22 cellular contexts compared by ENCODE assay signal in the genomic region with DNA sequence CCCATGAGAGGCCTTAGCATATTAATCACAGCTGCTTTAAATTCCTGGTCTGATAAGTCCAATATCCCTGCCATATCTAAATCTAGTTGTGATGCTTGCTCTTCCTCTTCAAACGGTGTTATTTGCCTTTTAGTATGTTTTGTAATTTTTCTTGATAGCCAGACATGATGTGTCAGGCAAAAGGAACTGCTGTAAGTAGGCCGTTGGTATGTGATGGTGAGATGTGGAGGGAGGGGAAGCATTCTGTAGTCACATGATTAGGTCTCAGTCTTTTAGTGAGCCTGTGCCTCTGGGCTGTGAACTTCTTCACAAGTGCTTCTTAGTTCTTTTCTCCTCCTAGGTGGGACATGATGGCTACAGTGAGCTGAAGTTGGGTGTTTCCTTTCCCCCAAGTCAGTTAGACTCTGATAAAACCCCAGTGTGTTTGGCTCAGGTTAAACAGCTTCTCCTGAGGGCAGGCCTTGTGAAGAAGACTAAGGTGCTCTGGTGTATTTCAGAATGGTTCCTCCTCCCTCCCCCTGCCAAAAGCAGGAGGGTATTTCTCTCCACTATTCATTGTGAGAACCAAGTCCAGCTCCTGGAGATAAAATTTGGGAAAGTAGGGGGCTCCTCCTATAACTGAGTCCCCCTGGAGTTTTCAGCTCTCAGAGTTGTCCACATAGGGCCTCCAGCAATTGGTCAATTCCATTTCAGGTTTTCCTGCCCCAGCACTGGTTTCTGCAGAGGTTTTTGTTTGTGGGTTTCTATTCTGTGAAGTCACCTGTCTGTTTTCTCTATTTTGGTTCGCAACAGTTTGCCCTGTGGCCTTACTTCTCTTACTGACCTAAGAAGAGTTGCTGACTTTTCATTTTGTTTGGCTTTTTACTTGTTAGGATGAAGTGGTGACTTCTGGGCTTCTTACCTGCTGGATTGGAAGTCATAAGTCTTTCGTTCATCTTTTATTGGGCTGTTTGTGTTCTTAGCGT.
DNase-seq lines count a peak whose midpoint lies in the region; ATAC-seq and TF ChIP-seq lines count a peak whose summit lies in the region.
"Had no signal": no experiment of that assay in that cellular context is flagged by ENCODE, and none has a peak within 500 bp of the region (broad histone marks: within the 10 kb centered on the region; RNA-seq: fewer than 3 reads in every experiment).

No MANE protein-coding gene starts in this region.

- peak overlapping the region; percentile 42 for H2AFZ ChIP-seq in neuronal stem cell (ENCODE audit: low read length)

- peaks cover 0 to 3% of the 10 kb centered on the region in 2 donors for H3K4me1 Mint-ChIP-seq in effector memory CD8-positive, alpha-beta T cell (ENCODE audit: low read depth in 2 of 2)
- H3K4me1 Mint-ChIP-seq: activated B cell treated with CpG ODN at 0.5 μM for 24 hours had no signal

- H4K8ac ChIP-seq in neuronal stem cell (ENCODE audit: low read depth, low read length) = no peak overlapping the region

- peaks cover 10 to 14% of the 10 kb centered on the region in 2 donors for H3K27me3 Mint-ChIP-seq in effector memory CD8-positive, alpha-beta T cell
- H3K27me3 Mint-ChIP-seq: stimulated activated naive CD8-positive, alpha-beta T cell treated with anti-CD3 and anti-CD28 coated beads, Interleukin-15, Interleukin-2, amounts not matched to agents 100 ng/mL and 50 ng/mL, for 24 hours had no signal

- H2BK5ac ChIP-seq in neuronal stem cell (ENCODE audit: low read length) = no peak overlapping the region

- H3K36me3 Mint-ChIP-seq in effector memory CD8-positive, alpha-beta T cell (ENCODE audit: insufficient read depth) = no peaks in the 10 kb centered on the region
- H3K36me3 Mint-ChIP-seq: activated CD8-positive, alpha-beta memory T cell treated with anti-CD3 and anti-CD28 coated beads, Interleukin-2, amount 10 ng/mL, durations not matched to agents 7 days and 5 days; CD8-positive, alpha-beta T cell; mesothelial cell of epicardium had no signal

- no peak overlapping the region for H3K27ac Mint-ChIP-seq in effector memory CD8-positive, alpha-beta T cell
- H3K27ac Mint-ChIP-seq: activated B cell treated with CpG ODN at 0.5 μM for 24 hours; activated CD8-positive, alpha-beta memory T cell treated with anti-CD3 and anti-CD28 coated beads, Interleukin-2, amount 10 ng/mL, durations not matched to agents 7 days and 5 days; activated T-helper 17 cell treated with anti-CD3 and anti-CD28 coated beads, Interleukin-2, amount 50 U/mL, for 72 hours; CD8-positive, alpha-beta T cell; mesothelial cell of epicardium; stimulated activated naive CD8-positive, alpha-beta T cell treated with anti-CD3 and anti-CD28 coated beads, Interleukin-15, Interleukin-2, amounts not matched to agents 100 ng/mL and 50 ng/mL, for 24 hours had no signal

- H3K4me3 ChIP-seq in GM12865 (ENCODE audit: low read depth, low read length) (no peak overlapping the region), fibroblast of the aortic adventitia (ENCODE audit: low read depth, low read length) (no peak overlapping the region), neuronal stem cell (ENCODE audit: low read length in 2 of 2) (no peak overlapping the region)
- H3K4me3 ChIP-seq: right lobe of liver, upper lobe of left lung had no signal

- H3K4me3 Mint-ChIP-seq in effector memory CD8-positive, alpha-beta T cell = no peak overlapping the region
- H3K4me3 Mint-ChIP-seq: activated B cell treated with CpG ODN at 0.5 μM for 24 hours; activated CD8-positive, alpha-beta memory T cell treated with anti-CD3 and anti-CD28 coated beads, Interleukin-2, amount 10 ng/mL, durations not matched to agents 7 days and 5 days; activated T-helper 17 cell treated with anti-CD3 and anti-CD28 coated beads, Interleukin-2, amount 50 U/mL, for 72 hours; CD8-positive, alpha-beta T cell; mesothelial cell of epicardium; stimulated activated naive CD8-positive, alpha-beta T cell treated with anti-CD3 and anti-CD28 coated beads, Interleukin-15, Interleukin-2, amounts not matched to agents 100 ng/mL and 50 ng/mL, for 24 hours had no signal

- H2BK12ac ChIP-seq in neuronal stem cell (ENCODE audit: low read length) = no peak overlapping the region

- WGBS in neuronal stem cell (ENCODE audit: extremely low coverage in 2 of 2, insufficient read length in 2 of 2, insufficient replicate concordance in 1 of 2), 2 donors = no CpG with 5 or more reads among the region's 5 CpGs

- ATAC-seq in effector memory CD8-positive, alpha-beta T cell (replicated peaks) = no peak
- ATAC-seq: activated CD8-positive, alpha-beta memory T cell treated with anti-CD3 and anti-CD28 coated beads, Interleukin-2, amount 10 ng/mL, durations not matched to agents 7 days and 5 days; activated T-helper 17 cell treated with anti-CD3 and anti-CD28 coated beads, Interleukin-2, amount 50 U/mL, for 72 hours; CD8-positive, alpha-beta T cell; right lobe of liver; Right ventricle myocardium inferior had no signal

- H3K23ac ChIP-seq in neuronal stem cell (ENCODE audit: low read depth, low read length, poor library complexity) = no peak overlapping the region

- DNase-seq in GM12865 (ENCODE audit: low read depth) (peak; percentile 41), NCI-H226 (peak; percentile 61), fibroblast of the aortic adventitia (ENCODE audit: low read depth) (peak; percentile 10), neuronal stem cell (ENCODE audit: low spot score) (no peak), midbrain (lab: John Stamatoyannopoulos, UW) (no peak)
- DNase-seq in effector memory CD8-positive, alpha-beta T cell = no peak
- DNase-seq in activated CD4-positive, CD25-positive, alpha-beta regulatory T cell (lab: John Stamatoyannopoulos, UW) = no peak
- DNase-seq: activated B cell treated with CpG ODN at 0.5 μM for 24 hours; activated CD8-positive, alpha-beta memory T cell treated with anti-CD3 and anti-CD28 coated beads, Interleukin-2, amount 10 ng/mL, durations not matched to agents 7 days and 5 days; amniotic stem cell; CD8-positive, alpha-beta T cell; DMS79 treated with DMSO at 0.1 percent for 48 hours; effector memory CD4-positive, alpha-beta T cell; HCEC 1CT; NCI-H1930; nucleus accumbens; right lobe of liver; upper lobe of left lung had no signal

- no peak overlapping the region for H2BK120ac ChIP-seq in neuronal stem cell (ENCODE audit: low read depth, low read length)

- H3K79me1 ChIP-seq in neuronal stem cell (ENCODE audit: low read depth, low read length) = no peaks in the 10 kb centered on the region

- TF ChIP-seq CTCF in GM12865 (IDR thresholded peaks at IDR 0.05; ENCODE audit: insufficient read depth, low read depth, low read length, missing control alignments) (no peak), fibroblast of the aortic adventitia (IDR thresholded peaks at IDR 0.05; ENCODE audit: insufficient read depth, low read length) (no peak)

- H3K4me2 ChIP-seq in neuronal stem cell (ENCODE audit: insufficient read depth, low read length, poor library complexity, severe bottlenecking) = no peak overlapping the region

- H3K36me3 ChIP-seq in neuronal stem cell (replicated peaks in 1 of 2; ENCODE audit: control insufficient read depth in 2 of 2, insufficient read depth in 2 of 2, low read length in 2 of 2) = no peaks in the 10 kb centered on the region
- H3K36me3 ChIP-seq: right lobe of liver, upper lobe of left lung had no signal

- no peak overlapping the region for H2BK15ac ChIP-seq in neuronal stem cell (ENCODE audit: low read length)

- no peak overlapping the region for H4K91ac ChIP-seq in neuronal stem cell (ENCODE audit: low read depth, low read length, poor library complexity)

- H3K14ac ChIP-seq in neuronal stem cell (ENCODE audit: low read length) = no peak overlapping the region

- no peak overlapping the region for H3K18ac ChIP-seq in neuronal stem cell (ENCODE audit: low read length)

- no peak overlapping the region for H2AK5ac ChIP-seq in neuronal stem cell (ENCODE audit: low read depth, low read length)

- H3K27me3 ChIP-seq in neuronal stem cell (ENCODE audit: control insufficient read depth in 3 of 3, insufficient read depth in 3 of 3, low read depth in 1 of 3, low read length in 3 of 3) = no peaks in the 10 kb centered on the region
- H3K27me3 ChIP-seq: right lobe of liver, upper lobe of left lung had no signal

- no peaks in the 10 kb centered on the region for H3K9me3 Mint-ChIP-seq in effector memory CD8-positive, alpha-beta T cell
- H3K9me3 Mint-ChIP-seq: activated B cell treated with CpG ODN at 0.5 μM for 24 hours; activated T-helper 17 cell treated with anti-CD3 and anti-CD28 coated beads, Interleukin-2, amount 50 U/mL, for 72 hours; CD8-positive, alpha-beta T cell; mesothelial cell of epicardium; stimulated activated naive CD8-positive, alpha-beta T cell treated with anti-CD3 and anti-CD28 coated beads, Interleukin-15, Interleukin-2, amounts not matched to agents 100 ng/mL and 50 ng/mL, for 24 hours had no signal

- no peak overlapping the region for H3K9ac ChIP-seq in neuronal stem cell (ENCODE audit: low read depth, low read length, poor library complexity)

- H3K4ac ChIP-seq in neuronal stem cell (ENCODE audit: low read length) = no peak overlapping the region

- H3K4me1 ChIP-seq in neuronal stem cell (ENCODE audit: control insufficient read depth in 2 of 2, insufficient read depth in 1 of 2, low read depth in 1 of 2, low read length in 2 of 2) = peaks cover 0 to 2% of the 10 kb centered on the region in 2 donors
- H3K4me1 ChIP-seq: right lobe of liver, upper lobe of left lung had no signal

- no peaks in the 10 kb centered on the region for H3K9me3 ChIP-seq in neuronal stem cell (replicated peaks in 1 of 2; ENCODE audit: control insufficient read depth in 2 of 2, insufficient read depth in 1 of 2, low read depth in 1 of 2, low read length in 2 of 2)
- H3K9me3 ChIP-seq: right lobe of liver, upper lobe of left lung had no signal

- H3K27ac ChIP-seq in neuronal stem cell (replicated peaks; ENCODE audit: low read length) = no peak overlapping the region
- H3K27ac ChIP-seq: right lobe of liver, upper lobe of left lung had no signal

Comparison
In these comparisons a context has a peak if more than half of its experiments do, and no peak if none do; other contexts are left out.
1. DNase-seq: peak in GM12865 (single experiment), NCI-H226 (single experiment) and fibroblast of the aortic adventitia (single experiment); none in neuronal stem cell (single experiment), midbrain (single experiment), effector memory CD8-positive, alpha-beta T cell (0 of 3) and activated CD4-positive, CD25-positive, alpha-beta regulatory T cell (0 of 4).